8 cellular contexts compared by ENCODE assay signal in the genomic region with DNA sequence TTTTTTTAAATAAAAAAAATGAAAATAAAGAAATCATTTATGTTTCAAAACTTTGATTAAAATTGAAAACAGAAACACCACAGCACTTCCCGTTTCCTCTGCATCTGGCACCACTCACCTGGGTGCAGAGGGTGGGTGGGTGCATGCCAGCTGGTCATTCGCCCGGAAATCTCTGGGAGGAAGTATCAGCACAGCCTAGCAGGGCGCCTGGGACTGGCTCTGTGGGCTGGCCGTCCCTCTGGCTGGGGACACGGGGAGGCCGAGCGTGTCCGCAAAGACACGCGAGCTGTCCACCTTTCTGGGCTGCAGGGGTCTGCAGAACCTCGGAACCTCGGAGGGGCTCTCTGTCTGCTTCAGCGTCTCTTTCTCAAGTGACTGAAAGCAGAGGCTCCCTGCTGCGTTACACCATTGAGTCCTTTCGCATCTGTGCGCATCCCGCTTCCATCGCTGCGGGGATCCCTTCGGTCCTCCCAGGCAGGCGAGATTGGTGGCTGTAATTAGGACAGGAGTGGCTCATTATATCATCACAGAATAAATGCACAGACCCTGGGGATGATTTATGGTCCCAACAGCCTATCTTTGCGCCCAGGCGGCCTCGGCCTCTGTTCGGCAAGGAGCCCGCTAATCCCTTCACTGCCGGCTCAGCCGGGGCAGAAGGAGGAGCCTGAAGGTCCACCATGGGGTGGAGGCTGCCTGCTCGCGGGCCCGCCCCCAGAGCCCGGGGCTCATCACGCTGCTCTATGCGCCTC.
A peak's percentile ranks its signal among the peaks of the same experiment; 100 is the strongest.
DNase-seq lines count a peak whose midpoint lies in the region; ATAC-seq lines count a peak whose summit lies in the region.

No MANE protein-coding gene starts in this region.

- no peaks in the 10 kb centered on the region for H3K27me3 ChIP-seq in layer of hippocampus (ENCODE audit: control insufficient read depth, insufficient read depth, low read length)

- peak; percentile 72 for DNase-seq in DMS153 (lab: John Stamatoyannopoulos, UW)
- peak; percentile 83 for DNase-seq in NCI-H146 (lab: John Stamatoyannopoulos, UW)
- peak; percentile 65 for DNase-seq in central memory CD4-positive, alpha-beta T cell
- peak; percentile 71 to 72 for DNase-seq in stimulated activated CD4-positive, alpha-beta T cell treated with anti-CD3 and anti-CD28 coated beads, Interleukin-2, amount 100 ng/mL, for 24 hours

- peak; percentile 58 for ATAC-seq in GM21786 (IDR thresholded peaks at IDR 0.05; ENCODE audit: unreplicated experiment)
- ATAC-seq in activated CD4-positive, CD25-positive, alpha-beta regulatory T cell treated with anti-CD3 and anti-CD28 coated beads, Interleukin-2, amount 50 U/mL, for 24 hours: peak; percentile 93 to 94
- no peak for ATAC-seq in HG03520 (IDR thresholded peaks at IDR 0.05; ENCODE audit: unreplicated experiment)

- H3K27ac ChIP-seq in layer of hippocampus (ENCODE audit: low read depth, low read length): peak overlapping the region; percentile 68
